Comparison of ENCODE assay signal across 1 cellular context in genomic region chr19:42295342-42295741, GRCh38.
TF ChIP-seq lines count a peak whose summit lies in the region.

No MANE protein-coding gene starts in this region.

TF ChIP-seq in HepG2, 621 proteins besides CTCF, POLR2A, EP300 and RAD21:
- no peak for TF ChIP-seq PRPF4 (IDR thresholded peaks at IDR 0.05; ENCODE audit: low read depth, low read length, poor library complexity, severe bottlenecking)
- TF ChIP-seq SIX4 (CRISPR knock-in tag; IDR thresholded peaks at IDR 0.05) = no peak
- TF ChIP-seq ZNF598 (CRISPR knock-in tag; IDR thresholded peaks at IDR 0.05; ENCODE audit: borderline replicate concordance) = no peak
- no peak for TF ChIP-seq ZNF317 (CRISPR knock-in tag; IDR thresholded peaks at IDR 0.05)
- no peak for TF ChIP-seq ZFP91 (CRISPR knock-in tag; IDR thresholded peaks at IDR 0.05; ENCODE audit: borderline replicate concordance)
- TF ChIP-seq FOSL1 (CRISPR knock-in tag; IDR thresholded peaks at IDR 0.05; ENCODE audit: borderline replicate concordance) = no peak
- no peak for TF ChIP-seq ZBTB20 (CRISPR knock-in tag; IDR thresholded peaks at IDR 0.05; ENCODE audit: borderline replicate concordance, low read depth)
- TF ChIP-seq IRF2 (CRISPR knock-in tag; IDR thresholded peaks at IDR 0.05) = no peak
- no peak for TF ChIP-seq RFXAP (CRISPR knock-in tag; IDR thresholded peaks at IDR 0.05; ENCODE audit: borderline replicate concordance)
- TF ChIP-seq ATM (IDR thresholded peaks at IDR 0.05; ENCODE audit: borderline replicate concordance) = no peak
- TF ChIP-seq SETDB1 (CRISPR knock-in tag; IDR thresholded peaks at IDR 0.05; ENCODE audit: borderline replicate concordance) = no peak
- no peak for TF ChIP-seq ZNF3 (CRISPR knock-in tag; IDR thresholded peaks at IDR 0.05)
- TF ChIP-seq XRCC5 (optimal IDR thresholded peaks at IDR 0.05; ENCODE audit: low read length) = no peak
- TF ChIP-seq RBM39 (IDR thresholded peaks at IDR 0.05; ENCODE audit: low read depth, low read length, poor library complexity, severe bottlenecking) = no peak
- TF ChIP-seq ZNF773 (CRISPR knock-in tag; IDR thresholded peaks at IDR 0.05; ENCODE audit: borderline replicate concordance) = no peak
- TF ChIP-seq CCDC6 (CRISPR knock-in tag; IDR thresholded peaks at IDR 0.05) = no peak
- no peak for TF ChIP-seq ZNF407 (CRISPR knock-in tag; IDR thresholded peaks at IDR 0.05; ENCODE audit: not compliant biosample characterization)
